In genomic region chr16:22195445-22195694, GRCh38 we compare ENCODE assay signal across 8 cellular contexts. TPM values are rescaled to one million over a fixed set of nuclear protein-coding genes. Genes with fewer than 3 reads are reported as not detected.
DNase-seq lines count a peak whose midpoint lies in the region; ATAC-seq and TF ChIP-seq lines count a peak whose summit lies in the region.

No MANE protein-coding gene starts in this region.

- no peak overlapping the region for H2AFZ ChIP-seq in mesenchymal stem cell (ENCODE audit: low read depth, low read length)

- TF ChIP-seq CTCF in thyroid gland (IDR thresholded peaks at IDR 0.05): no peak

- H3K27ac ChIP-seq in angular gyrus (ENCODE audit: low read depth, low read length) (peak overlapping the region; percentile 16), mesenchymal stem cell (ENCODE audit: low read length, poor library complexity, severe bottlenecking) (no peak overlapping the region), thyroid gland (peak overlapping the region in 2 of 3 donors; percentile 24 to 78)

- intact Hi-C loops in thyroid gland (cut with DNase I): no loop called here

- peak overlapping the region; percentile 15 for H3K9ac ChIP-seq in mesenchymal stem cell (ENCODE audit: low read length)

- no peak overlapping the region for H3K14ac ChIP-seq in mesenchymal stem cell (ENCODE audit: low read length in 2 of 2)

- H3K9me3 ChIP-seq in mesenchymal stem cell (ENCODE audit: control insufficient read depth, low read length) (no peaks in the 10 kb centered on the region), thyroid gland (no peaks in the 10 kb centered on the region), MG63 (no peaks in the 10 kb centered on the region)

- no peaks in the 10 kb centered on the region for H3K27me3 ChIP-seq in mesenchymal stem cell (ENCODE audit: control insufficient read depth in 1 of 2, insufficient read depth in 1 of 2, low read length in 2 of 2)
- H3K27me3 ChIP-seq in thyroid gland: no peaks in the 10 kb centered on the region
- H3K27me3 ChIP-seq in MG63: no peaks in the 10 kb centered on the region

- no peak overlapping the region for H4K8ac ChIP-seq in mesenchymal stem cell (ENCODE audit: low read length)

- no peak overlapping the region for H3K4me3 ChIP-seq in mesenchymal stem cell (ENCODE audit: insufficient read depth in 1 of 2, low read depth in 1 of 2, low read length in 2 of 2)
- no peak overlapping the region for H3K4me3 ChIP-seq in thyroid gland (replicated peaks in 1 of 3)
- no peak overlapping the region for H3K4me3 ChIP-seq in MG63

- DNase-seq in activated T-cell treated with anti-CD3 and anti-CD28 coated beads, Interleukin-2, amount 50 U/mL, for 4 hours: no peak
- DNase-seq in activated T-cell treated with anti-CD3 and anti-CD28 coated beads, Interleukin-2, amount 50 U/mL, for 48 hours: no peak
- DNase-seq in mesenchymal stem cell (no peak), thyroid gland (no peak), NCI-H2107 treated with DMSO at 0.1 percent for 48 hours (lab: John Stamatoyannopoulos, UW; ENCODE audit: unreplicated experiment) (no peak), MG63 (no peak)
- no peak for DNase-seq in stimulated activated CD4-positive, alpha-beta T cell treated with anti-CD3 and anti-CD28 coated beads, Interleukin-2, amount 100 ng/mL, for 48 hours

- H3K4me1 ChIP-seq in mesenchymal stem cell (ENCODE audit: control insufficient read depth, insufficient read depth, low read depth, low read length) (peaks cover 8% of the 10 kb centered on the region), thyroid gland (peaks cover 6 to 24% of the 10 kb centered on the region in 2 donors)

- no peak for ATAC-seq in activated T-cell treated with anti-CD3 and anti-CD28 coated beads, Interleukin-2, amount 50 U/mL, for 4 hours

- no peaks in the 10 kb centered on the region for H3K36me3 Mint-ChIP-seq in activated T-cell treated with anti-CD3 and anti-CD28 coated beads, Interleukin-2, amount 50 U/mL, for 4 hours (ENCODE audit: insufficient read depth)

- peaks cover 49% of the 10 kb centered on the region for H3K4me1 Mint-ChIP-seq in activated T-cell treated with anti-CD3 and anti-CD28 coated beads, Interleukin-2, amount 50 U/mL, for 4 hours (ENCODE audit: low read depth)

- H3K18ac ChIP-seq in mesenchymal stem cell (ENCODE audit: low read depth in 1 of 2, low read length in 2 of 2): no peak overlapping the region

- no peak overlapping the region for H2BK120ac ChIP-seq in mesenchymal stem cell (ENCODE audit: low read depth, low read length)

- no peak overlapping the region for H2BK5ac ChIP-seq in mesenchymal stem cell (ENCODE audit: low read depth, low read length, poor library complexity, severe bottlenecking)

- H3K4ac ChIP-seq in mesenchymal stem cell (ENCODE audit: low read depth in 1 of 2, low read length in 2 of 2): no peak overlapping the region

- H3K4me3 Mint-ChIP-seq in activated T-cell treated with anti-CD3 and anti-CD28 coated beads, Interleukin-2, amount 50 U/mL, for 4 hours: peak overlapping the region; percentile 83

- no peaks in the 10 kb centered on the region for H3K79me1 ChIP-seq in mesenchymal stem cell (replicated peaks; ENCODE audit: low read length, poor library complexity, severe bottlenecking)

- H4K91ac ChIP-seq in mesenchymal stem cell (ENCODE audit: low read length): no peak overlapping the region

- peak overlapping the region; percentile 54 for H2AK5ac ChIP-seq in mesenchymal stem cell (ENCODE audit: low read length, severe bottlenecking)

- no peak overlapping the region for H2BK12ac ChIP-seq in mesenchymal stem cell (ENCODE audit: low read length in 2 of 2)

- H2BK15ac ChIP-seq in mesenchymal stem cell (ENCODE audit: low read depth, poor library complexity, severe bottlenecking): no peak overlapping the region

- H3K4me2 ChIP-seq in mesenchymal stem cell (ENCODE audit: low read length, poor library complexity, severe bottlenecking): no peak overlapping the region

- H3K23ac ChIP-seq in mesenchymal stem cell (ENCODE audit: low read length in 2 of 2): no peak overlapping the region

- H3K27me3 Mint-ChIP-seq in activated T-cell treated with anti-CD3 and anti-CD28 coated beads, Interleukin-2, amount 50 U/mL, for 4 hours (ENCODE audit: low read depth): peaks cover 2% of the 10 kb centered on the region

- no peak for TF ChIP-seq POLR2A in thyroid gland (IDR thresholded peaks at IDR 0.05)

- H3K9me3 Mint-ChIP-seq in activated T-cell treated with anti-CD3 and anti-CD28 coated beads, Interleukin-2, amount 50 U/mL, for 4 hours: peaks cover 5% of the 10 kb centered on the region

- no peaks in the 10 kb centered on the region for H3K36me3 ChIP-seq in mesenchymal stem cell (ENCODE audit: control insufficient read depth in 1 of 2, insufficient read depth in 2 of 2, low read depth in 1 of 2, low read length in 2 of 2)
- no peaks in the 10 kb centered on the region for H3K36me3 ChIP-seq in thyroid gland
- H3K36me3 ChIP-seq in MG63: no peaks in the 10 kb centered on the region

RNA-seq across cellular contexts. Expression of gene EEF2K, which starts 10.7 kb away (rescaled TPM):
- 10 to 100 TPM; 17.8 to 22.8 (median 19.1) TPM for total RNA-seq in activated T-cell treated with anti-CD3 and anti-CD28 coated beads, Interleukin-2, amount 50 U/mL, for 4 hours
- 9.4 TPM for polyA plus RNA-seq in mesenchymal stem cell (2013, experiment 1 of 2)
- polyA plus RNA-seq in mesenchymal stem cell (2013, experiment 2 of 2): 8.5 TPM
- total RNA-seq in thyroid gland: 10 to 100 TPM; 15.6 to 21.3 (median 19.9) TPM
- total RNA-seq in MG63 (2014; rRNA removed; shearing (Covaris generic); ENCODE audit: low replicate concordance): 11.5 and 27.1 TPM in 2 replicates

RNA-seq across cellular contexts. Expression of gene SDR42E2, which starts 33.1 kb away (rescaled TPM):
- not detected for total RNA-seq in activated T-cell treated with anti-CD3 and anti-CD28 coated beads, Interleukin-2, amount 50 U/mL, for 4 hours
- polyA plus RNA-seq in mesenchymal stem cell (2013, experiment 1 of 2): 0.01 TPM
- 0.01 TPM for polyA plus RNA-seq in mesenchymal stem cell (2013, experiment 2 of 2)
- not detected for total RNA-seq in thyroid gland
- not detected in 2 replicates for total RNA-seq in MG63 (2014; rRNA removed; shearing (Covaris generic); ENCODE audit: low replicate concordance)
